ENCODE assay signal across 27 cellular contexts in the genomic region with DNA sequence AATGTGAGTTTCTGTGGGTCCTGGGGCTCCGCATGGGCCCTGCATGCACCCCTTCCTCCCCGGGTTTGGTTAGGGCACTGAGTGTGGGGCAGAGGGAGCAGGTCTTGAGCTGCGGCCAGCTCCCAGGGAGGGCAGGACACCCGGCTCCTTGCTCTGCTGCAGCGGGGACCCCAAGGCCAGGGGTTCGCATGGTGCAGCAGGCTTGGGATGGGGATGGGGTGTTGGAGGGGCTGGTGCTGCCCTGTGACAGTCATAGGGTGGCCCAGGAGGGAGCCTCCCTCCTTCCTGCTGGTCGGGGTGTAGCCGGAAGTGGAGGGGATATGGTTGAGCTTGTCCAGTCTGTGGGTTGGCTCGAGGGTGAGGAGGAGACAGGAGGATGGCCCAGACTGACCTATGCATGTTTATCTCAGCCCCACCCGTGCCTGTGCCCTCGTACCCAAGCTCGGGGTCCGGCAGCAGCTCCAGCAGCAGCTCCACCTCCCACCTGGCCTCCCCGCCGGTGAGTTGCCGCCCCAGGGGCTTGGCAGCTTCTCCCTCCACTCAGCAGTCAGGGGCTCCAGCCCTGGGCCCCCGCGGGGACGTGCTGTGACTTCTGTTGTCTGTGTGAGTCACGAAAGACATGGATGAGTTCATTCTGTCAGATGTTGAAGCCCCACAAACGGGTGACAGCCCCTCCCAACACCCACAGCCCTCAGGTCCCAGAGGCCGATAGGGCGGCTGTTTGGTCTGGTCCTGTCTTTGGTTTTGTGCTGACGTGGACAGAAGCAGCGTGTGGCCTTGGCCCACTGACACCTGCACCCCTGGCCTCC. TPM values are rescaled to one million over a fixed set of nuclear protein-coding genes. Genes with fewer than 3 reads are reported as not detected.
A peak's percentile ranks its signal among the peaks of the same experiment; 100 is the strongest.
DNase-seq lines count a peak whose midpoint lies in the region; ATAC-seq and TF ChIP-seq lines count a peak whose summit lies in the region.
"Had no signal": no experiment of that assay in that cellular context is flagged by ENCODE, and none has a peak within 500 bp of the region (broad histone marks: within the 10 kb centered on the region; RNA-seq: fewer than 3 reads in every experiment).

No MANE protein-coding gene starts in this region.

- peaks cover 9% of the 10 kb centered on the region for H3K36me3 Mint-ChIP-seq in chondrocyte (ENCODE audit: low read depth)
- peaks cover 12 to 21% of the 10 kb centered on the region in 2 donors for H3K36me3 Mint-ChIP-seq in stimulated activated naive B cell treated with anti-CD40 and anti-IgM and Interleukin-4, amounts not matched to agents 10 μg/mL and 1 μg/mL and 100 μg/mL, for 72 hours
- H3K36me3 Mint-ChIP-seq: natural killer cell had no signal

- no peak overlapping the region for H3K9ac ChIP-seq in smooth muscle cell (ENCODE audit: low read depth)

- no peak overlapping the region for H2AFZ ChIP-seq in smooth muscle cell (ENCODE audit: low read depth)

- H3K4me1 ChIP-seq in heart right ventricle: peaks cover 11 to 36% (median 20%) of the 10 kb centered on the region in 9 donors
- H3K4me1 ChIP-seq in HEK293 (ENCODE audit: control insufficient read depth, insufficient read depth, low read length): peaks cover 5% of the 10 kb centered on the region
- H3K4me1 ChIP-seq in smooth muscle cell (ENCODE audit: low read depth): no peaks in the 10 kb centered on the region

- no peak overlapping the region for H3K4me3 ChIP-seq in heart right ventricle
- H3K4me3 ChIP-seq in HEK293 (ENCODE audit: low read depth, low read length): no peak overlapping the region
- H3K4me3 ChIP-seq in smooth muscle cell: no peak overlapping the region
- no peak overlapping the region for H3K4me3 ChIP-seq in foreskin fibroblast (ENCODE audit: low read depth in 1 of 2, low read length in 2 of 2)
- H3K4me3 ChIP-seq: mucosa of descending colon, testis had no signal

- H3K4me1 Mint-ChIP-seq in chondrocyte (ENCODE audit: low read depth): peaks cover 34% of the 10 kb centered on the region
- H3K4me1 Mint-ChIP-seq in stimulated activated naive B cell treated with anti-CD40 and anti-IgM and Interleukin-4, amounts not matched to agents 10 μg/mL and 1 μg/mL and 100 μg/mL, for 72 hours: no peaks in the 10 kb centered on the region

- H3K9me3 Mint-ChIP-seq in chondrocyte (ENCODE audit: low read depth): no peaks in the 10 kb centered on the region
- no peaks in the 10 kb centered on the region for H3K9me3 Mint-ChIP-seq in stimulated activated naive B cell treated with anti-CD40 and anti-IgM and Interleukin-4, amounts not matched to agents 10 μg/mL and 1 μg/mL and 100 μg/mL, for 72 hours
- H3K9me3 Mint-ChIP-seq: natural killer cell; stimulated activated naive CD8-positive, alpha-beta T cell treated with anti-CD3 and anti-CD28 coated beads, Interleukin-15, Interleukin-2, amounts not matched to agents 100 ng/mL and 50 ng/mL, for 24 hours; T-cell had no signal

- no peaks in the 10 kb centered on the region for H3K27me3 Mint-ChIP-seq in chondrocyte (ENCODE audit: low read depth)
- H3K27me3 Mint-ChIP-seq in stimulated activated naive B cell treated with anti-CD40 and anti-IgM and Interleukin-4, amounts not matched to agents 10 μg/mL and 1 μg/mL and 100 μg/mL, for 72 hours: no peaks in the 10 kb centered on the region
- H3K27me3 Mint-ChIP-seq: B cell; stimulated activated naive CD8-positive, alpha-beta T cell treated with anti-CD3 and anti-CD28 coated beads, Interleukin-15, Interleukin-2, amounts not matched to agents 100 ng/mL and 50 ng/mL, for 24 hours; T-cell had no signal

- H4K20me1 ChIP-seq in smooth muscle cell (ENCODE audit: low read depth): peaks cover 33% of the 10 kb centered on the region

- DNase-seq in left ventricle myocardium superior (peak; percentile 20), heart right ventricle (no peak), chondrocyte (ENCODE audit: low spot score) (no peak), smooth muscle cell (lab: John Stamatoyannopoulos, UW; ENCODE audit: unreplicated experiment) (no peak), foreskin fibroblast (no peak)
- DNase-seq in stimulated activated naive B cell treated with anti-CD40 and anti-IgM and Interleukin-4, amounts not matched to agents 10 μg/mL and 1 μg/mL and 100 μg/mL, for 72 hours: no peak
- DNase-seq: ACHN; activated CD4-positive, alpha-beta T cell treated with anti-CD3 and anti-CD28 coated beads, Interleukin-2, amount 50 U/mL, for 1 hour; activated CD4-positive, CD25-positive, alpha-beta regulatory T cell; activated T-cell treated with anti-CD3 and anti-CD28 coated beads, Interleukin-2, amount 50 U/mL, for 48 hours; cortex of kidney; erythroblast; GF-D8; mucosa of descending colon; natural killer cell; NCI-H1092; NCI-H1694; NCI-H82; occipital lobe; stimulated activated CD4-positive, alpha-beta T cell treated with anti-CD3 and anti-CD28 coated beads, Interleukin-1b, Interleukin-23, amount 100 ng/mL, for 48 hours; T-cell; testis had no signal

- H3K4me2 ChIP-seq in smooth muscle cell: peak overlapping the region; percentile 4

- POLR2A ChIA-PET in HEK293 (lab: Yijun Ruan, JAX): interaction anchor here (0.6 to 1.8 kb wide), 4 partner anchors 11 to 81 kb away, joined by 3 to 8 read pairs (median 4); no protein-coding TSS in a partner anchor

- H3K27ac ChIP-seq in heart right ventricle: no peak overlapping the region
- no peak overlapping the region for H3K27ac ChIP-seq in HEK293 (ENCODE audit: extremely low read depth, low read depth, low read length)
- H3K27ac ChIP-seq in smooth muscle cell (ENCODE audit: low read depth): peak overlapping the region; percentile 66
- H3K27ac ChIP-seq: testis had no signal

- H3K9me3 ChIP-seq in heart right ventricle (no peaks in the 10 kb centered on the region), HEK293 (ENCODE audit: control insufficient read depth, insufficient read depth, low read depth, low read length) (no peaks in the 10 kb centered on the region), smooth muscle cell (replicated peaks; ENCODE audit: low read depth) (no peaks in the 10 kb centered on the region)
- H3K9me3 ChIP-seq: mucosa of descending colon, testis had no signal

- H3K4me3 Mint-ChIP-seq in chondrocyte (ENCODE audit: unreplicated experiment): no peak overlapping the region
- no peak overlapping the region for H3K4me3 Mint-ChIP-seq in stimulated activated naive B cell treated with anti-CD40 and anti-IgM and Interleukin-4, amounts not matched to agents 10 μg/mL and 1 μg/mL and 100 μg/mL, for 72 hours
- H3K4me3 Mint-ChIP-seq: B cell; natural killer cell; stimulated activated naive CD8-positive, alpha-beta T cell treated with anti-CD3 and anti-CD28 coated beads, Interleukin-15, Interleukin-2, amounts not matched to agents 100 ng/mL and 50 ng/mL, for 24 hours; T-cell had no signal

- intact Hi-C loops in left ventricle myocardium superior (cut with micrococcal nuclease) (no loop called here), heart right ventricle (cut with DNase I) (no loop called here)

- TF ChIP-seq CTCF in heart right ventricle (IDR thresholded peaks at IDR 0.05) (no peak), HEK293 (tag by site-specific recombination; IDR thresholded peaks at IDR 0.05) (no peak), chondrocyte (IDR thresholded peaks at IDR 0.05) (no peak), smooth muscle cell (IDR thresholded peaks at IDR 0.05; ENCODE audit: borderline replicate concordance, insufficient read depth, poor library complexity, severe bottlenecking) (no peak), foreskin fibroblast (IDR thresholded peaks at IDR 0.05; ENCODE audit: low read depth, low read length) (no peak)

- peak overlapping the region; percentile 27 for H3K27ac Mint-ChIP-seq in chondrocyte (ENCODE audit: unreplicated experiment)
- H3K27ac Mint-ChIP-seq in stimulated activated naive B cell treated with anti-CD40 and anti-IgM and Interleukin-4, amounts not matched to agents 10 μg/mL and 1 μg/mL and 100 μg/mL, for 72 hours: no peak overlapping the region
- H3K27ac Mint-ChIP-seq: B cell; natural killer cell; stimulated activated naive CD8-positive, alpha-beta T cell treated with anti-CD3 and anti-CD28 coated beads, Interleukin-15, Interleukin-2, amounts not matched to agents 100 ng/mL and 50 ng/mL, for 24 hours; T-cell had no signal

- peaks cover 10 to 95% (median 64%) of the 10 kb centered on the region in 9 donors for H3K36me3 ChIP-seq in heart right ventricle
- peaks cover 0 to 86% of the 10 kb centered on the region in 2 experiments; a peak in 2 of 3 replicates for H3K36me3 ChIP-seq in HEK293 (ENCODE audit: control insufficient read depth in 2 of 2, insufficient read depth in 1 of 2, low read length in 2 of 2)
- no peaks in the 10 kb centered on the region for H3K36me3 ChIP-seq in smooth muscle cell (ENCODE audit: low read depth)

- 81 to 87% methylated on average over 25 of the region's 25 CpGs for WGBS in heart right ventricle, 2 donors
- WGBS in smooth muscle cell (ENCODE audit: low lambda C conversion rate): 78% methylated on average over 24 of the region's 25 CpGs

- no peaks in the 10 kb centered on the region for H3K79me2 ChIP-seq in smooth muscle cell (ENCODE audit: low read depth)

- ATAC-seq in left ventricle myocardium superior (no peak), heart right ventricle (no peak), GM21576 (IDR thresholded peaks at IDR 0.05; ENCODE audit: unreplicated experiment) (no peak)
- no peak for ATAC-seq in stimulated activated naive B cell treated with anti-CD40 and anti-IgM and Interleukin-4, amounts not matched to agents 10 μg/mL and 1 μg/mL and 100 μg/mL, for 72 hours (replicated peaks)
- ATAC-seq: HCT116, mucosa of descending colon, natural killer cell, T-cell had no signal

- H3F3A ChIP-seq in smooth muscle cell (ENCODE audit: low read depth): no peaks in the 10 kb centered on the region

- H3K27me3 ChIP-seq in heart right ventricle: no peaks in the 10 kb centered on the region
- H3K27me3 ChIP-seq in smooth muscle cell (ENCODE audit: low read depth): no peaks in the 10 kb centered on the region
- H3K27me3 ChIP-seq: testis had no signal

- CTCF ChIA-PET in HEK293 (lab: Yijun Ruan, JAX): no interaction called here

TF ChIP-seq in HEK293, 187 proteins besides CTCF, POLR2A, EP300 and RAD21 (continues in another document):
- TF ChIP-seq ZIC2 (tag by site-specific recombination; IDR thresholded peaks at IDR 0.05) (peak; percentile 89), ZNF10 (tag by site-specific recombination; IDR thresholded peaks at IDR 0.05) (no peak)

RNA-seq across cellular contexts. Expression of a gene that starts 16.1 kb away (rescaled TPM):
- total RNA-seq in left ventricle myocardium superior: 64.0 TPM
- 10 to 100 TPM; 30.2 to 77.7 (median 51.6) TPM for total RNA-seq in heart right ventricle
- polyA plus RNA-seq in heart right ventricle: 10 to 100 TPM; 10.7 to 37.2 TPM
- total RNA-seq in chondrocyte: 54.2 to 65.7 TPM (median 56.1 TPM) in 3 replicates
- total RNA-seq in smooth muscle cell: 8.1 and 10.5 TPM in 2 replicates
- polyA plus RNA-seq in smooth muscle cell: 8.5 and 19.9 TPM in 2 replicates

RNA-seq across cellular contexts. Expression of a gene that starts 18.6 kb away (rescaled TPM):
- total RNA-seq in left ventricle myocardium superior (5.6 TPM), heart right ventricle (10 to 100 TPM in 1 of 10 donors, 1 to 10 TPM in 9; 5.1 to 14.8 (median 7.5) TPM), chondrocyte (18.7 to 21.0 TPM (median 19.8 TPM) in 3 replicates), smooth muscle cell (2.6 and 22.2 TPM in 2 replicates)
- polyA plus RNA-seq in heart right ventricle (10 to 100 TPM; 13.7 to 17.4 TPM), smooth muscle cell (6.6 and 18.5 TPM in 2 replicates)

RNA-seq across cellular contexts. Expression of a gene that starts 39.2 kb away (rescaled TPM):
- 14.8 TPM for total RNA-seq in left ventricle myocardium superior
- 10 to 100 TPM; 14.1 to 20.5 (median 19.3) TPM for total RNA-seq in heart right ventricle
- polyA plus RNA-seq in heart right ventricle: 10 to 100 TPM in 1 of 2 donors, 1 to 10 TPM in 1; 6.6 to 18.9 TPM
- total RNA-seq in chondrocyte: 35.9 to 48.0 TPM (median 36.8 TPM) in 3 replicates
- 10.9 and 13.6 TPM in 2 replicates for total RNA-seq in smooth muscle cell
- 6.6 and 9.8 TPM in 2 replicates for polyA plus RNA-seq in smooth muscle cell
